ENCODE assay signal across 1 cellular context in genomic region chr17:80474231-80474932, GRCh38.
TF ChIP-seq lines count a peak whose summit lies in the region.

No MANE protein-coding gene starts in this region.

TF ChIP-seq in GM23338, 12 proteins besides CTCF, POLR2A, EP300 and RAD21 (continued from another document):
- TF ChIP-seq ZNF462 (CRISPR knock-in tag; IDR thresholded peaks at IDR 0.05) (no peak), REST (IDR thresholded peaks at IDR 0.05; ENCODE audit: unreplicated experiment) (no peak), ETS1 (IDR thresholded peaks at IDR 0.05) (no peak), STAT1 (IDR thresholded peaks at IDR 0.05; ENCODE audit: unreplicated experiment) (no peak)
TF ChIP-seq in GM23338: peak in this region for 0.
